9 cellular contexts compared by ENCODE assay signal in the genomic region with DNA sequence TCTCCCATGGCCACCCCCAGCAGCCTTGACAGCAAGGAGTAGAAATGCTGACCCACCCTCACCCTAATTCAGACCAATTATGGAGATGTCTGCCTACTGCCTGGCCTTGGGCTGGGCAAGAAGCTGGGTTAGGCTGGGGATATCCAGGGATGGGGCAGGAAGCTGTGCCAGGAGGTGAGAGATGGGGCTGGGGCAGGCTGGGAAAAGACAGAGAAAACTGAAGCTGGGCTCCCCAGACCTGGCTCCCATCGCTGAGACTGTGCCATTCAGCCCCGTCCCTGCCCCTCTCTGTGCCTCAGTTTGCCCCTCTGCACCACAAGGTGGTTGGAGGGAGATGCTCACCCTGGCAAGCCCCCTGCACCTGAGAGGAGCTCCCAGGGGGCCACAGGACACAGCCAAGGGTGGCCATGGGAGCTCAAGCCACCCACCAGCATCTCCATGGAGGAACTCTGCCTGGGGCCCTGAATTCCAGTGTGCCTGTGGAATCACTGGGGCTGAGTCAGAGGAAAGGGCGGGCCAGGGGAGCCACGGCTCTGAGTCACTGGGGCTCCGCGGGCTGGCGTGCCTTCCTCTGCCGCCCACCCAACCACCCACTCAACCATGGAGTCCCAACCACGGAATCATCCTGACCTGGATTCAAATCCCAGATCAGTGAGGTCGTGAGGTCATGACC. TPM values are rescaled to one million over a fixed set of nuclear protein-coding genes. Genes with fewer than 3 reads are reported as not detected.
DNase-seq lines count a peak whose midpoint lies in the region; ATAC-seq and TF ChIP-seq lines count a peak whose summit lies in the region.
"Had no signal": no experiment of that assay in that cellular context is flagged by ENCODE, and none has a peak within 500 bp of the region (broad histone marks: within the 10 kb centered on the region; RNA-seq: fewer than 3 reads in every experiment).

No MANE protein-coding gene starts in this region.

- intact Hi-C loops in left lung (cut with DNase I): no loop called here
- intact Hi-C loops in stomach (cut with DNase I; ENCODE audit: low total_unique reads): no loop called here

- H3K36me3 ChIP-seq in adipocyte (ENCODE audit: control insufficient read depth, insufficient read depth, low read length, severe bottlenecking) (no peaks in the 10 kb centered on the region), left lung (no peaks in the 10 kb centered on the region), stomach (no peaks in the 10 kb centered on the region)

- H3K9ac ChIP-seq in adipocyte (ENCODE audit: low read length): peak overlapping the region; percentile 28

- no peak for TF ChIP-seq CTCF in HFF-Myc (IDR thresholded peaks at IDR 0.05; ENCODE audit: low read depth, low read length, missing control alignments)
- no peak for TF ChIP-seq CTCF in left lung (IDR thresholded peaks at IDR 0.05)
- no peak for TF ChIP-seq CTCF in stomach (IDR thresholded peaks at IDR 0.05)

- peaks cover 23% of the 10 kb centered on the region for H3K4me1 ChIP-seq in adipocyte (ENCODE audit: control insufficient read depth, insufficient read depth, low read length)
- H3K4me1 ChIP-seq in left lung: peaks cover 4 to 8% of the 10 kb centered on the region in 2 donors
- H3K4me1 ChIP-seq in stomach: peaks cover 0 to 25% (median 10%) of the 10 kb centered on the region in 4 donors

- no peak for TF ChIP-seq POLR2A in stomach (IDR thresholded peaks at IDR 0.05)

- H3K27me3 ChIP-seq in adipocyte (replicated peaks; ENCODE audit: control insufficient read depth, insufficient read depth, low read length) (no peaks in the 10 kb centered on the region), left lung (peaks cover 0 to 15% of the 10 kb centered on the region in 2 donors), stomach (peaks cover 0 to 24% (median 0%) of the 10 kb centered on the region in 3 donors)

- H3K9me3 ChIP-seq in adipocyte (ENCODE audit: control insufficient read depth, low read length): no peaks in the 10 kb centered on the region
- no peaks in the 10 kb centered on the region for H3K9me3 ChIP-seq in left lung
- H3K9me3 ChIP-seq in stomach: no peaks in the 10 kb centered on the region

- H3K27ac ChIP-seq in left lung (peak overlapping the region in 1 of 2 donors; percentile 14), stomach (no peak overlapping the region)

- DNase-seq in AG08395 (ENCODE audit: low spot score): peak; percentile 95
- DNase-seq in HFF-Myc (ENCODE audit: extremely low read depth, low read depth): peak; percentile 47
- DNase-seq in adipocyte (ENCODE audit: low read depth): peak; percentile 89
- peak; percentile 61 to 65 for DNase-seq in left lung
- no peak for DNase-seq in activated gamma-delta T cell treated with Interleukin-2 at 50 U/mL for 16 hours
- DNase-seq in NCI-H748 treated with DMSO at 0.1 percent for 48 hours (lab: John Stamatoyannopoulos, UW): no peak
- DNase-seq in stomach: no peak
- no peak for DNase-seq in occipital lobe (lab: John Stamatoyannopoulos, UW)
- DNase-seq: NCI-H2029 had no signal

- no peak for TF ChIP-seq EP300 in stomach (IDR thresholded peaks at IDR 0.05)

- H3K4me3 ChIP-seq in HFF-Myc (replicated peaks; ENCODE audit: low read depth, low read length) (no peak overlapping the region), adipocyte (ENCODE audit: low read length) (peak overlapping the region; percentile 26), left lung (no peak overlapping the region), stomach (no peak overlapping the region)

- WGBS in stomach, 5 donors: 48 to 57% (median 49%) methylated on average over 8 to 10 of the region's 10 CpGs

- ATAC-seq in left lung: peak; percentile 77

RNA-seq across cellular contexts. Expression of gene CARD10, which starts 6.0 kb away (rescaled TPM):
- total RNA-seq in left lung: 10 to 100 TPM; 10.3 to 13.6 TPM
- 100 to 1,000 TPM in 1 of 5 donors, 10 to 100 TPM in 2, 1 to 10 TPM in 2; 5.5 to 120 (median 28.4) TPM for total RNA-seq in stomach
- polyA plus RNA-seq in stomach: 10 to 100 TPM; 11.3 to 17.8 (median 13.6) TPM
- total RNA-seq in occipital lobe: 2.0 TPM

RNA-seq across cellular contexts. Expression of gene CDC42EP1, which starts 35.1 kb away (rescaled TPM):
- 10 to 100 TPM; 74.0 to 84.3 TPM for total RNA-seq in left lung
- 100 to 1,000 TPM in 2 of 5 donors, 10 to 100 TPM in 3; 28.6 to 195 (median 66.3) TPM for total RNA-seq in stomach
- 100 to 1,000 TPM in 1 of 3 donors, 10 to 100 TPM in 2; 70.2 to 112 (median 90.1) TPM for polyA plus RNA-seq in stomach
- 0.94 TPM for total RNA-seq in occipital lobe

RNA-seq across cellular contexts. Expression of gene MFNG, which starts 39.0 kb away (rescaled TPM):
- total RNA-seq in left lung (10 to 100 TPM; 24.4 to 46.4 TPM), stomach (10 to 100 TPM in 3 of 5 donors, 1 to 10 TPM in 2; 1.7 to 86.4 (median 11.2) TPM), occipital lobe (3.9 TPM)
- 10 to 100 TPM in 1 of 3 donors, 1 to 10 TPM in 2; 3.8 to 10.2 (median 6.7) TPM for polyA plus RNA-seq in stomach

RNA-seq across cellular contexts. Expression of gene LGALS2, which starts 54.7 kb away (rescaled TPM):
- total RNA-seq in left lung (under 1 TPM in 1 of 2 donors, not detected in 1; 0.61 TPM), stomach (1 to 10 TPM in 1 of 5 donors, not detected in 4; 4.2 TPM), occipital lobe (not detected)
- 1 to 10 TPM; 4.1 to 7.1 (median 5.0) TPM for polyA plus RNA-seq in stomach

Comparison
In these comparisons a context has a peak if more than half of its experiments do, and no peak if none do; other contexts are left out.
1. DNase-seq: peak in AG08395 (single experiment), HFF-Myc (single experiment), adipocyte (single experiment) and left lung (2 of 2); none in activated gamma-delta T cell treated with Interleukin-2 at 50 U/mL for 16 hours (single experiment), NCI-H748 treated with DMSO at 0.1 percent for 48 hours (single experiment), stomach (single experiment) and occipital lobe (single experiment).
2. RNA of gene CDC42EP1, which starts 35.1 kb away (total RNA-seq): 74.0 to 84.3 TPM in left lung and 28.6 to 195 TPM in stomach; 0.94 TPM in occipital lobe (single experiment); every median in the first group is over 10 times any median in the second.